22 cellular contexts compared by ENCODE assay signal in genomic region chr3:184719709-184720108, GRCh38. TPM values are rescaled to one million over a fixed set of nuclear protein-coding genes. Genes with fewer than 3 reads are reported as not detected.
DNase-seq lines count a peak whose midpoint lies in the region; ATAC-seq and TF ChIP-seq lines count a peak whose summit lies in the region.
"Had no signal": no experiment of that assay in that cellular context is flagged by ENCODE, and none has a peak within 500 bp of the region (broad histone marks: within the 10 kb centered on the region; RNA-seq: fewer than 3 reads in every experiment).

No MANE protein-coding gene starts in this region.

- POLR2A ChIA-PET in activated CD4-positive, alpha-beta memory T cell treated with anti-CD3 and anti-CD28 coated beads, Interleukin-2, amount 10 ng/mL, durations not matched to agents 7 days and 5 days (lab: Charles Lee), result no interaction called here
- POLR2A ChIA-PET in activated CD4-positive, alpha-beta memory T cell treated with anti-CD3 and anti-CD28 coated beads for 36 hours (lab: Charles Lee), result no interaction called here

- no peak for TF ChIP-seq CTCF in cardiac muscle cell (IDR thresholded peaks at IDR 0.05; ENCODE audit: low read depth, low read length)
- no peak for TF ChIP-seq CTCF in hepatocyte (IDR thresholded peaks at IDR 0.05; ENCODE audit: poor library complexity)
- TF ChIP-seq CTCF in type B pancreatic cell (conservative IDR thresholded peaks at IDR 0.05), result no peak

- peak overlapping the region; percentile 92 for H3K27ac ChIP-seq in cardiac muscle cell
- H3K27ac ChIP-seq in hepatocyte, result peak overlapping the region; percentile 93
- no peak overlapping the region for H3K27ac ChIP-seq in SJCRH30
- H3K27ac ChIP-seq: 22Rv1, BLaER1, C4-2B, GM23248 had no signal

- H3K9me3 Mint-ChIP-seq in activated CD4-positive, alpha-beta memory T cell treated with anti-CD3 and anti-CD28 coated beads, Interleukin-2, amount 10 ng/mL, durations not matched to agents 7 days and 5 days, result no peaks in the 10 kb centered on the region
- no peaks in the 10 kb centered on the region for H3K9me3 Mint-ChIP-seq in activated CD4-positive, alpha-beta memory T cell treated with anti-CD3 and anti-CD28 coated beads for 36 hours
- no peaks in the 10 kb centered on the region for H3K9me3 Mint-ChIP-seq in type B pancreatic cell
- H3K9me3 Mint-ChIP-seq: CD4-positive, CD25-positive, alpha-beta regulatory T cell; CD8-positive, alpha-beta T cell; H9 had no signal

- no peaks in the 10 kb centered on the region for H3K4me1 Mint-ChIP-seq in activated CD4-positive, alpha-beta memory T cell treated with anti-CD3 and anti-CD28 coated beads, Interleukin-2, amount 10 ng/mL, durations not matched to agents 7 days and 5 days
- H3K4me1 Mint-ChIP-seq in activated CD4-positive, alpha-beta memory T cell treated with anti-CD3 and anti-CD28 coated beads for 36 hours (ENCODE audit: low read depth), result no peaks in the 10 kb centered on the region
- peaks cover 35% of the 10 kb centered on the region for H3K4me1 Mint-ChIP-seq in type B pancreatic cell (ENCODE audit: unreplicated experiment)
- H3K4me1 Mint-ChIP-seq: B cell had no signal

- H3K4me1 ChIP-seq in cardiac muscle cell (ENCODE audit: low read depth), result peaks cover 49% of the 10 kb centered on the region
- peaks cover 39% of the 10 kb centered on the region for H3K4me1 ChIP-seq in hepatocyte (ENCODE audit: insufficient read depth)
- peaks cover 22% of the 10 kb centered on the region for H3K4me1 ChIP-seq in SJCRH30
- H3K4me1 ChIP-seq: Caco-2 had no signal

- intact Hi-C loops in activated CD4-positive, alpha-beta memory T cell treated with anti-CD3 and anti-CD28 coated beads for 36 hours (cut with micrococcal nuclease), result no loop called here
- intact Hi-C loops in left ventricle myocardium superior (cut with micrococcal nuclease), result no loop called here

- no peaks in the 10 kb centered on the region for H3K36me3 Mint-ChIP-seq in activated CD4-positive, alpha-beta memory T cell treated with anti-CD3 and anti-CD28 coated beads, Interleukin-2, amount 10 ng/mL, durations not matched to agents 7 days and 5 days (ENCODE audit: low read depth)
- H3K36me3 Mint-ChIP-seq in activated CD4-positive, alpha-beta memory T cell treated with anti-CD3 and anti-CD28 coated beads for 36 hours, result no peaks in the 10 kb centered on the region
- no peaks in the 10 kb centered on the region for H3K36me3 Mint-ChIP-seq in type B pancreatic cell
- H3K36me3 Mint-ChIP-seq: CD4-positive, CD25-positive, alpha-beta regulatory T cell; CD8-positive, alpha-beta T cell had no signal

- no peaks in the 10 kb centered on the region for H3K27me3 ChIP-seq in cardiac muscle cell
- H3K27me3 ChIP-seq in hepatocyte, result no peaks in the 10 kb centered on the region
- no peaks in the 10 kb centered on the region for H3K27me3 ChIP-seq in SJCRH30
- H3K27me3 ChIP-seq: BLaER1 had no signal

- H3K4me2 ChIP-seq in hepatocyte, result no peak overlapping the region

- CTCF ChIA-PET in activated CD4-positive, alpha-beta memory T cell treated with anti-CD3 and anti-CD28 coated beads, Interleukin-2, amount 10 ng/mL, durations not matched to agents 7 days and 5 days (lab: Charles Lee), result interaction anchor here (1.1 kb wide), 1 partner anchor 159 kb away, joined by 4 read pairs; the partner anchor contains the start of gene EPHB3
- CTCF ChIA-PET in activated CD4-positive, alpha-beta memory T cell treated with anti-CD3 and anti-CD28 coated beads for 36 hours (lab: Charles Lee), result no interaction called here

- 83% methylated on average over 4 of the region's 4 CpGs for WGBS in hepatocyte (ENCODE audit: low lambda C conversion rate, missing lambda C conversion rate)

- H4K20me1 ChIP-seq in hepatocyte (ENCODE audit: insufficient read depth, poor library complexity, severe bottlenecking), result no peaks in the 10 kb centered on the region
- H4K20me1 ChIP-seq: BLaER1 had no signal

- H3K36me3 ChIP-seq in cardiac muscle cell (no peaks in the 10 kb centered on the region), hepatocyte (replicated peaks; ENCODE audit: insufficient read depth, low read depth) (no peaks in the 10 kb centered on the region), SJCRH30 (no peaks in the 10 kb centered on the region)
- H3K36me3 ChIP-seq: BLaER1 had no signal

- H3K79me2 ChIP-seq in hepatocyte, result no peaks in the 10 kb centered on the region

- H2AFZ ChIP-seq in hepatocyte, result no peak overlapping the region
- H2AFZ ChIP-seq: GM23248 had no signal

- H3K9me3 ChIP-seq in cardiac muscle cell (ENCODE audit: low read depth) (no peaks in the 10 kb centered on the region), hepatocyte (ENCODE audit: low read depth) (no peaks in the 10 kb centered on the region), SJCRH30 (replicated peaks) (no peaks in the 10 kb centered on the region)
- H3K9me3 ChIP-seq: BLaER1, Caco-2 had no signal

- ATAC-seq in left ventricle myocardium superior, result no peak
- ATAC-seq: CD8-positive, alpha-beta T cell; GM12878; HCT116 had no signal

- DNase-seq in activated CD4-positive, alpha-beta memory T cell treated with anti-CD3 and anti-CD28 coated beads, Interleukin-2, amount 10 ng/mL, durations not matched to agents 7 days and 5 days, result peak; percentile 12
- no peak for DNase-seq in activated CD4-positive, alpha-beta memory T cell treated with anti-CD3 and anti-CD28 coated beads for 36 hours
- no peak for DNase-seq in cardiac muscle cell (ENCODE audit: low read depth in 1 of 2, low spot score in 1 of 2)
- DNase-seq in left ventricle myocardium superior, result no peak
- no peak for DNase-seq in hepatocyte (ENCODE audit: low spot score)
- DNase-seq in type B pancreatic cell (ENCODE audit: extremely low spot score, unreplicated experiment), result peak; percentile 45
- no peak for DNase-seq in SJCRH30
- DNase-seq in OCI-M2 (lab: John Stamatoyannopoulos, UW; ENCODE audit: unreplicated experiment), result no peak
- DNase-seq: Caco-2; CD4-positive, CD25-positive, alpha-beta regulatory T cell; DMS153; EL; GDM1; GM23248; H9 had no signal

- no peaks in the 10 kb centered on the region for H3K9me2 ChIP-seq in hepatocyte (replicated peaks; ENCODE audit: insufficient read depth)

- no peak overlapping the region for H3K4me3 ChIP-seq in cardiac muscle cell
- no peak overlapping the region for H3K4me3 ChIP-seq in hepatocyte
- H3K4me3 ChIP-seq in SJCRH30, result no peak overlapping the region
- H3K4me3 ChIP-seq: BLaER1, GM12878, GM23248 had no signal

- peaks cover 9% of the 10 kb centered on the region for H3K27me3 Mint-ChIP-seq in activated CD4-positive, alpha-beta memory T cell treated with anti-CD3 and anti-CD28 coated beads, Interleukin-2, amount 10 ng/mL, durations not matched to agents 7 days and 5 days
- H3K27me3 Mint-ChIP-seq in activated CD4-positive, alpha-beta memory T cell treated with anti-CD3 and anti-CD28 coated beads for 36 hours, result no peaks in the 10 kb centered on the region
- H3K27me3 Mint-ChIP-seq in type B pancreatic cell, result no peaks in the 10 kb centered on the region
- H3K27me3 Mint-ChIP-seq: B cell; CD4-positive, CD25-positive, alpha-beta regulatory T cell had no signal

- H3K27ac Mint-ChIP-seq in activated CD4-positive, alpha-beta memory T cell treated with anti-CD3 and anti-CD28 coated beads, Interleukin-2, amount 10 ng/mL, durations not matched to agents 7 days and 5 days, result no peak overlapping the region
- no peak overlapping the region for H3K27ac Mint-ChIP-seq in activated CD4-positive, alpha-beta memory T cell treated with anti-CD3 and anti-CD28 coated beads for 36 hours
- H3K27ac Mint-ChIP-seq in type B pancreatic cell, result no peak overlapping the region
- H3K27ac Mint-ChIP-seq: B cell; CD4-positive, CD25-positive, alpha-beta regulatory T cell; CD8-positive, alpha-beta T cell had no signal

- H3K4me3 Mint-ChIP-seq in activated CD4-positive, alpha-beta memory T cell treated with anti-CD3 and anti-CD28 coated beads, Interleukin-2, amount 10 ng/mL, durations not matched to agents 7 days and 5 days, result no peak overlapping the region
- H3K4me3 Mint-ChIP-seq in activated CD4-positive, alpha-beta memory T cell treated with anti-CD3 and anti-CD28 coated beads for 36 hours, result no peak overlapping the region
- H3K4me3 Mint-ChIP-seq in type B pancreatic cell, result no peak overlapping the region
- H3K4me3 Mint-ChIP-seq: B cell; CD4-positive, CD25-positive, alpha-beta regulatory T cell; CD8-positive, alpha-beta T cell; H9 had no signal

RNA-seq across cellular contexts. Expression of gene MAGEF1, which starts 7.8 kb away (rescaled TPM):
- 1 to 10 TPM; 5.3 to 5.8 TPM for total RNA-seq in activated CD4-positive, alpha-beta memory T cell treated with anti-CD3 and anti-CD28 coated beads, Interleukin-2, amount 10 ng/mL, durations not matched to agents 7 days and 5 days
- 10 to 100 TPM; 20.6 to 22.5 TPM for total RNA-seq in activated CD4-positive, alpha-beta memory T cell treated with anti-CD3 and anti-CD28 coated beads for 36 hours
- total RNA-seq in cardiac muscle cell, result 200 and 255 TPM in 2 replicates
- polyA plus RNA-seq in cardiac muscle cell, result 236 and 249 TPM in 2 replicates
- total RNA-seq in left ventricle myocardium superior, result 27.4 TPM
- 57.6 and 66.5 TPM in 2 replicates for total RNA-seq in hepatocyte
- 74.4 and 74.9 TPM in 2 replicates for polyA plus RNA-seq in hepatocyte
- total RNA-seq in type B pancreatic cell (ENCODE audit: low replicate concordance), result 69.2 and 75.2 TPM in 2 replicates
- 54.3 and 58.7 TPM in 2 replicates for total RNA-seq in SJCRH30 (2014; rRNA removed; shearing (Covaris generic))

Comparison
In these comparisons a context has a peak if more than half of its experiments do, and no peak if none do; other contexts are left out.
1. DNase-seq: peak in activated CD4-positive, alpha-beta memory T cell treated with anti-CD3 and anti-CD28 coated beads, Interleukin-2, amount 10 ng/mL, durations not matched to agents 7 days and 5 days (single experiment) and type B pancreatic cell (single experiment); none in activated CD4-positive, alpha-beta memory T cell treated with anti-CD3 and anti-CD28 coated beads for 36 hours (single experiment), cardiac muscle cell (0 of 2), left ventricle myocardium superior (single experiment), hepatocyte (single experiment), SJCRH30 (0 of 2) and OCI-M2 (single experiment).